Comparison of ENCODE assay signal across 11 cellular contexts in the genomic region with DNA sequence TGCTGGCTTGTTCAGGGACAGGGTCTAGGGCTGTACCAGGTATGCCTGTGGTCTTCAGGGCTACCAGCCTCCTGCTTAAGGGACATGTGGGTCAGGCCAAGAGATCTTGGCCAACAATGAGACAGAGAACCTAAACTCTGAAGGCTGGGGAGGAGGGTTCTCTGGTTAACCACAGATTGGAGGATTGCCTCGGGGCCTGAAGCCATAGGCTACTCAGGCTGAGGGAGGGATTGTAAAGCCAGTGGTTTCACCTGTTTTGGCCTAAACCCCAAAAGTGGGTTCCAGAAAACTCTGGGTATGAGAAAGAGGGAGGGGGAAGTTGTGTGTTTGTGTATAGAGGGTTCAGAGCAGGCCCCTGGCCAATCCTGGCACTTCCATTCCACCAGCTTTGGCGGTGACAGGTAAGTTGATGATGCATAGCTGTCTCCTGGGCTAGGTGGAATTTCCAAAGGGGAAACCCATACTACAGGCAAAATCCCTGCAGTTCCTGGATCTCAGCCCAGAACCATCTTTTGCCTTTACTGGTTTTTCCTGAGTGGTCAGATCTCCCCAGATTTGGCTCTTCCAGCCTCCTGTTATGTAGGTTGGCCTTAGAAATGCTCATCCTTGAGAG. TPM values are rescaled to one million over a fixed set of nuclear protein-coding genes. Genes with fewer than 3 reads are reported as not detected.
DNase-seq lines count a peak whose midpoint lies in the region; ATAC-seq, FAIRE-seq and TF ChIP-seq lines count a peak whose summit lies in the region.
"Had no signal": no experiment of that assay in that cellular context is flagged by ENCODE, and none has a peak within 500 bp of the region (broad histone marks: within the 10 kb centered on the region; RNA-seq: fewer than 3 reads in every experiment).

No MANE protein-coding gene starts in this region.

- H3K27me3 ChIP-seq in hepatocyte: no peaks in the 10 kb centered on the region

- H3K9me3 Mint-ChIP-seq in activated CD8-positive, alpha-beta T cell treated with anti-CD3 and anti-CD28 coated beads for 36 hours: no peaks in the 10 kb centered on the region
- H3K9me3 Mint-ChIP-seq in stimulated activated naive B cell treated with anti-CD40 and anti-IgM and Interleukin-4, amounts not matched to agents 10 μg/mL and 1 μg/mL and 100 μg/mL, for 72 hours: no peaks in the 10 kb centered on the region
- H3K9me3 Mint-ChIP-seq: H9 had no signal

- H3K9me2 ChIP-seq in hepatocyte (replicated peaks; ENCODE audit: insufficient read depth): no peaks in the 10 kb centered on the region

- H3K36me3 Mint-ChIP-seq in activated CD8-positive, alpha-beta T cell treated with anti-CD3 and anti-CD28 coated beads for 36 hours (ENCODE audit: low read depth): peaks cover 80% of the 10 kb centered on the region
- peaks cover 67 to 76% of the 10 kb centered on the region in 2 donors for H3K36me3 Mint-ChIP-seq in stimulated activated naive B cell treated with anti-CD40 and anti-IgM and Interleukin-4, amounts not matched to agents 10 μg/mL and 1 μg/mL and 100 μg/mL, for 72 hours

- H3K4me3 ChIP-seq in hepatocyte: no peak overlapping the region

- H3K27ac Mint-ChIP-seq in activated CD8-positive, alpha-beta T cell treated with anti-CD3 and anti-CD28 coated beads for 36 hours: peak overlapping the region; percentile 84
- H3K27ac Mint-ChIP-seq in stimulated activated naive B cell treated with anti-CD40 and anti-IgM and Interleukin-4, amounts not matched to agents 10 μg/mL and 1 μg/mL and 100 μg/mL, for 72 hours: peak overlapping the region; percentile 93

- no peak overlapping the region for H3K4me3 Mint-ChIP-seq in activated CD8-positive, alpha-beta T cell treated with anti-CD3 and anti-CD28 coated beads for 36 hours
- no peak overlapping the region for H3K4me3 Mint-ChIP-seq in stimulated activated naive B cell treated with anti-CD40 and anti-IgM and Interleukin-4, amounts not matched to agents 10 μg/mL and 1 μg/mL and 100 μg/mL, for 72 hours
- H3K4me3 Mint-ChIP-seq: H9 had no signal

- no peak for FAIRE-seq in H54 (lab: Jason Lieb, UNC)

- no peak for TF ChIP-seq POLR2A in H54 (IDR thresholded peaks at IDR 0.05; ENCODE audit: low read depth, low read length)

- 100% methylated on average over 2 of the region's 2 CpGs for WGBS in hepatocyte (ENCODE audit: low lambda C conversion rate, missing lambda C conversion rate)

- CTCF ChIA-PET in activated CD8-positive, alpha-beta T cell treated with anti-CD3 and anti-CD28 coated beads for 36 hours (lab: Charles Lee): interaction anchor here (2.6 kb wide), 1 partner anchor 11 kb away, joined by 18 read pairs; no protein-coding TSS in a partner anchor

- intact Hi-C loops in activated CD8-positive, alpha-beta T cell treated with anti-CD3 and anti-CD28 coated beads for 36 hours (cut with micrococcal nuclease): no loop called here

- no peak for TF ChIP-seq CTCF in activated CD8-positive, alpha-beta T cell treated with anti-CD3 and anti-CD28 coated beads for 36 hours (IDR thresholded peaks at IDR 0.05)
- no peak for TF ChIP-seq CTCF in hepatocyte (IDR thresholded peaks at IDR 0.05; ENCODE audit: poor library complexity)

- ATAC-seq in activated CD8-positive, alpha-beta T cell treated with anti-CD3 and anti-CD28 coated beads for 36 hours: no peak
- peak in 1 of 2 donors; percentile 10 for ATAC-seq in stimulated activated naive B cell treated with anti-CD40 and anti-IgM and Interleukin-4, amounts not matched to agents 10 μg/mL and 1 μg/mL and 100 μg/mL, for 72 hours (replicated peaks)

- H3K27ac ChIP-seq in hepatocyte: peak overlapping the region; percentile 50
- H3K27ac ChIP-seq: 22Rv1 had no signal

- no peaks in the 10 kb centered on the region for H3K9me3 ChIP-seq in hepatocyte (ENCODE audit: low read depth)

- POLR2A ChIA-PET in activated CD8-positive, alpha-beta T cell treated with anti-CD3 and anti-CD28 coated beads for 36 hours (lab: Charles Lee): interaction anchor here (0.6 to 14.9 kb wide), 2 partner anchors 32 to 50 kb away, joined by 3 to 179 read pairs; a partner anchor contains a TSS

- H3K4me2 ChIP-seq in hepatocyte: no peak overlapping the region

- peaks cover 24% of the 10 kb centered on the region for H3K4me1 ChIP-seq in hepatocyte (ENCODE audit: insufficient read depth)

- no peak overlapping the region for H2AFZ ChIP-seq in hepatocyte

- H3K79me2 ChIP-seq in hepatocyte: peaks cover 29% of the 10 kb centered on the region

- H3K36me3 ChIP-seq in hepatocyte (replicated peaks; ENCODE audit: insufficient read depth, low read depth): peaks cover 10% of the 10 kb centered on the region

- peaks cover 59% of the 10 kb centered on the region for H3K4me1 Mint-ChIP-seq in activated CD8-positive, alpha-beta T cell treated with anti-CD3 and anti-CD28 coated beads for 36 hours (ENCODE audit: low read depth)
- peaks cover 36 to 53% of the 10 kb centered on the region in 2 donors for H3K4me1 Mint-ChIP-seq in stimulated activated naive B cell treated with anti-CD40 and anti-IgM and Interleukin-4, amounts not matched to agents 10 μg/mL and 1 μg/mL and 100 μg/mL, for 72 hours
- H3K4me1 Mint-ChIP-seq: H9 had no signal

- no peaks in the 10 kb centered on the region for H3K27me3 Mint-ChIP-seq in activated CD8-positive, alpha-beta T cell treated with anti-CD3 and anti-CD28 coated beads for 36 hours
- no peaks in the 10 kb centered on the region for H3K27me3 Mint-ChIP-seq in stimulated activated naive B cell treated with anti-CD40 and anti-IgM and Interleukin-4, amounts not matched to agents 10 μg/mL and 1 μg/mL and 100 μg/mL, for 72 hours

- H4K20me1 ChIP-seq in hepatocyte (ENCODE audit: insufficient read depth, poor library complexity, severe bottlenecking): peaks cover 4% of the 10 kb centered on the region

- peak; percentile 36 for DNase-seq in NCI-H2196 (lab: John Stamatoyannopoulos, UW; ENCODE audit: unreplicated experiment)
- DNase-seq in NCI-H2196 treated with DMSO at 0.1 percent for 48 hours (lab: John Stamatoyannopoulos, UW; ENCODE audit: unreplicated experiment): no peak
- no peak for DNase-seq in activated CD8-positive, alpha-beta T cell treated with anti-CD3 and anti-CD28 coated beads for 36 hours
- DNase-seq in hepatocyte (ENCODE audit: low spot score): no peak
- DNase-seq in stimulated activated naive B cell treated with anti-CD40 and anti-IgM and Interleukin-4, amounts not matched to agents 10 μg/mL and 1 μg/mL and 100 μg/mL, for 72 hours: no peak
- DNase-seq in stimulated activated CD4-positive, alpha-beta T cell treated with anti-CD3 and anti-CD28 coated beads, Interleukin-2, amount 100 ng/mL, for 48 hours: no peak
- DNase-seq in UCSD-AML1 (lab: John Stamatoyannopoulos, UW; ENCODE audit: unreplicated experiment): no peak
- no peak for DNase-seq in H54 (ENCODE audit: insufficient read length, low spot score)
- DNase-seq: activated CD4-positive, CD25-positive, alpha-beta regulatory T cell treated with anti-CD3 and anti-CD28 coated beads, Interleukin-2, amount 50 U/mL, for 72 hours; H9 had no signal

RNA-seq across cellular contexts. Expression of a gene that starts 13.5 kb away (rescaled TPM):
- 10 to 100 TPM; 15.9 to 20.4 TPM for total RNA-seq in activated CD8-positive, alpha-beta T cell treated with anti-CD3 and anti-CD28 coated beads for 36 hours
- total RNA-seq in hepatocyte: 11.4 and 15.1 TPM in 2 replicates
- polyA plus RNA-seq in hepatocyte: 24.4 and 32.7 TPM in 2 replicates

RNA-seq across cellular contexts. Expression of a gene that starts 32.3 kb away (rescaled TPM):
- 100 to 1,000 TPM; 257 to 259 TPM for total RNA-seq in activated CD8-positive, alpha-beta T cell treated with anti-CD3 and anti-CD28 coated beads for 36 hours
- 92.8 and 98.5 TPM in 2 replicates for total RNA-seq in hepatocyte
- polyA plus RNA-seq in hepatocyte: 111 and 115 TPM in 2 replicates

RNA-seq across cellular contexts. Expression of a gene that starts 57.3 kb away (rescaled TPM):
- 100 to 1,000 TPM; 112 to 123 TPM for total RNA-seq in activated CD8-positive, alpha-beta T cell treated with anti-CD3 and anti-CD28 coated beads for 36 hours
- 15.7 and 17.1 TPM in 2 replicates for total RNA-seq in hepatocyte
- polyA plus RNA-seq in hepatocyte: 122 and 152 TPM in 2 replicates
